In the genomic region with DNA sequence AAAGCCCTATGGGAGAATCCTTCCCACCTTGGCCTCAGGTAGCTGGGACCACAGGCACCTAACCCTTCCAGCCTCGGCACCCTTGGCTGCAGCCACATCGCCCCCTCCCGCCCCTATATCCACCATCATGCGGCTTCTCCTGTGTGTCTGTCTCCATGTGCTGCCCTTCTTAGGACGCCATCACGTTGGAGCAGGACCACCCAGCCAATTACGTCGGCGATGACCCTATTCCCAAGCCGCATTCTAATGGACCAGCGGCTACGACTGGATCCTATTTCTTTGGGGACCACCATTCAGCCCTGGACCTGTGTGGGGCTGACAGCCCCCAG, we compare ENCODE assay signal across 1 cellular context.
TF ChIP-seq lines count a peak whose summit lies in the region.

No MANE protein-coding gene starts in this region.

TF ChIP-seq in WTC11, 78 proteins besides CTCF, POLR2A, EP300 and RAD21:
- TF ChIP-seq, protein P1, sequence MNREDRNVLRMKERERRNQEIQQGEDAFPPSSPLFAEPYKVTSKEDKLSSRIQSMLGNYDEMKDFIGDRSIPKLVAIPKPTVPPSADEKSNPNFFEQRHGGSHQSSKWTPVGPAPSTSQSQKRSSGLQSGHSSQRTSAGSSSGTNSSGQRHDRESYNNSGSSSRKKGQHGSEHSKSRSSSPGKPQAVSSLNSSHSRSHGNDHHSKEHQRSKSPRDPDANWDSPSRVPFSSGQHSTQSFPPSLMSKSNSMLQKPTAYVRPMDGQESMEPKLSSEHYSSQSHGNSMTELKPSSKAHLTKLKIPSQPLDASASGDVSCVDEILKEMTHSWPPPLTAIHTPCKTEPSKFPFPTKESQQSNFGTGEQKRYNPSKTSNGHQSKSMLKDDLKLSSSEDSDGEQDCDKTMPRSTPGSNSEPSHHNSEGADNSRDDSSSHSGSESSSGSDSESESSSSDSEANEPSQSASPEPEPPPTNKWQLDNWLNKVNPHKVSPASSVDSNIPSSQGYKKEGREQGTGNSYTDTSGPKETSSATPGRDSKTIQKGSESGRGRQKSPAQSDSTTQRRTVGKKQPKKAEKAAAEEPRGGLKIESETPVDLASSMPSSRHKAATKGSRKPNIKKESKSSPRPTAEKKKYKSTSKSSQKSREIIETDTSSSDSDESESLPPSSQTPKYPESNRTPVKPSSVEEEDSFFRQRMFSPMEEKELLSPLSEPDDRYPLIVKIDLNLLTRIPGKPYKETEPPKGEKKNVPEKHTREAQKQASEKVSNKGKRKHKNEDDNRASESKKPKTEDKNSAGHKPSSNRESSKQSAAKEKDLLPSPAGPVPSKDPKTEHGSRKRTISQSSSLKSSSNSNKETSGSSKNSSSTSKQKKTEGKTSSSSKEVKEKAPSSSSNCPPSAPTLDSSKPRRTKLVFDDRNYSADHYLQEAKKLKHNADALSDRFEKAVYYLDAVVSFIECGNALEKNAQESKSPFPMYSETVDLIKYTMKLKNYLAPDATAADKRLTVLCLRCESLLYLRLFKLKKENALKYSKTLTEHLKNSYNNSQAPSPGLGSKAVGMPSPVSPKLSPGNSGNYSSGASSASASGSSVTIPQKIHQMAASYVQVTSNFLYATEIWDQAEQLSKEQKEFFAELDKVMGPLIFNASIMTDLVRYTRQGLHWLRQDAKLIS (CRISPR knock-in tag; IDR thresholded peaks at IDR 0.05; ENCODE audit: borderline replicate concordance), result no peak
- TF ChIP-seq, protein P2, sequence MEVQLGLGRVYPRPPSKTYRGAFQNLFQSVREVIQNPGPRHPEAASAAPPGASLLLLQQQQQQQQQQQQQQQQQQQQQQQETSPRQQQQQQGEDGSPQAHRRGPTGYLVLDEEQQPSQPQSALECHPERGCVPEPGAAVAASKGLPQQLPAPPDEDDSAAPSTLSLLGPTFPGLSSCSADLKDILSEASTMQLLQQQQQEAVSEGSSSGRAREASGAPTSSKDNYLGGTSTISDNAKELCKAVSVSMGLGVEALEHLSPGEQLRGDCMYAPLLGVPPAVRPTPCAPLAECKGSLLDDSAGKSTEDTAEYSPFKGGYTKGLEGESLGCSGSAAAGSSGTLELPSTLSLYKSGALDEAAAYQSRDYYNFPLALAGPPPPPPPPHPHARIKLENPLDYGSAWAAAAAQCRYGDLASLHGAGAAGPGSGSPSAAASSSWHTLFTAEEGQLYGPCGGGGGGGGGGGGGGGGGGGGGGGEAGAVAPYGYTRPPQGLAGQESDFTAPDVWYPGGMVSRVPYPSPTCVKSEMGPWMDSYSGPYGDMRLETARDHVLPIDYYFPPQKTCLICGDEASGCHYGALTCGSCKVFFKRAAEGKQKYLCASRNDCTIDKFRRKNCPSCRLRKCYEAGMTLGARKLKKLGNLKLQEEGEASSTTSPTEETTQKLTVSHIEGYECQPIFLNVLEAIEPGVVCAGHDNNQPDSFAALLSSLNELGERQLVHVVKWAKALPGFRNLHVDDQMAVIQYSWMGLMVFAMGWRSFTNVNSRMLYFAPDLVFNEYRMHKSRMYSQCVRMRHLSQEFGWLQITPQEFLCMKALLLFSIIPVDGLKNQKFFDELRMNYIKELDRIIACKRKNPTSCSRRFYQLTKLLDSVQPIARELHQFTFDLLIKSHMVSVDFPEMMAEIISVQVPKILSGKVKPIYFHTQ (CRISPR knock-in tag; IDR thresholded peaks at IDR 0.05), result no peak
